In genomic region chr17:41059276-41060051, GRCh38 we compare ENCODE assay signal across 16 cellular contexts. TPM values are rescaled to one million over a fixed set of nuclear protein-coding genes. Genes with fewer than 3 reads are reported as not detected.
DNase-seq lines count a peak whose midpoint lies in the region; ATAC-seq, FAIRE-seq and TF ChIP-seq lines count a peak whose summit lies in the region.
"Not testable (repeated sequence)": the region's sequence is repeated elsewhere in the genome, so short reads cannot be mapped to it uniquely, and the experiment has no call there.
"Had no signal": no experiment of that assay in that cellular context is flagged by ENCODE, and none has a peak within 500 bp of the region (broad histone marks: within the 10 kb centered on the region; RNA-seq: fewer than 3 reads in every experiment).

No MANE protein-coding gene starts in this region.

- peak overlapping the region; percentile 51 for H3K9ac ChIP-seq in HepG2 (ENCODE audit: insufficient read depth, low read depth, low read length)
- not testable (repeated sequence) for H3K9ac ChIP-seq in smooth muscle cell (ENCODE audit: low read depth)

- H3K4me1 ChIP-seq in SJCRH30, result peaks cover 50% of the 10 kb centered on the region
- H3K4me1 ChIP-seq in HepG2 (ENCODE audit: insufficient read depth, low read length), result peaks cover 55% of the 10 kb centered on the region
- not testable (repeated sequence) for H3K4me1 ChIP-seq in smooth muscle cell (ENCODE audit: low read depth)

- not testable (repeated sequence) for FAIRE-seq in HepG2 (lab: Jason Lieb, UNC)

- CTCF ChIA-PET in MCF 10A (lab: Yijun Ruan, JAX), result interaction anchor here (0.6 to 0.8 kb wide), 3 partner anchors 150 to 569 kb away, joined by 3 read pairs; no protein-coding TSS in a partner anchor
- CTCF ChIA-PET in HepG2 (lab: Yijun Ruan, JAX; ENCODE audit: low intra/inter-chr PET ratio, low total read pairs), result not testable (repeated sequence)

- H3K36me3 Mint-ChIP-seq in MCF 10A (ENCODE audit: insufficient read depth, unreplicated experiment), result not testable (repeated sequence)

- not testable (repeated sequence) for H3K36me3 ChIP-seq in SJCRH30; HepG2 (replicated peaks in 1 of 2; ENCODE audit: control insufficient read depth in 1 of 2, insufficient read depth in 2 of 2, low read length in 2 of 2); smooth muscle cell (ENCODE audit: low read depth)

- H3F3A ChIP-seq in smooth muscle cell (ENCODE audit: low read depth), result not testable (repeated sequence)

- not testable (repeated sequence) for TF ChIP-seq POLR2A in HepG2 (IDR thresholded peaks at IDR 0.05; ENCODE audit: insufficient read depth in 1 of 2, low read depth in 2 of 2, low read length in 2 of 2)

- not testable (repeated sequence) for BruUV-seq in MCF 10A (replicated peaks; lab: Mats Ljungman, UMichigan); HepG2 (replicated peaks; lab: Mats Ljungman, UMichigan)

- intact Hi-C loops in MCF 10A (cut with micrococcal nuclease), result loop anchor here (10.0 kb wide), 1 partner anchor 145 kb away; no protein-coding TSS in a partner anchor
- intact Hi-C loops in HepG2 (cut with micrococcal nuclease; ENCODE audit: unreplicated experiment), result loop anchor here (2.0 kb wide), 1 partner anchor 51 kb away; the partner anchor contains the start of gene KRTAP3-1

- ATAC-seq in HepG2, result peak; percentile 91

- in situ Hi-C loops in HepG2 (cut with HindIII; ENCODE audit: extremely low pct_ligation_motif_present, low pct_unique_long_range_greater_than_20kb), result loop anchor here (5.0 to 10.0 kb wide), 2 partner anchors 52 to 105 kb away; partner anchors contain the start of gene KRTAP3-1

- TF ChIP-seq CTCF in MCF 10A (IDR thresholded peaks at IDR 0.05; ENCODE audit: unreplicated experiment); fibroblast of pulmonary artery (IDR thresholded peaks at IDR 0.05; ENCODE audit: low read length, missing control alignments); HepG2 (CRISPR knock-in tag; IDR thresholded peaks at IDR 0.05); smooth muscle cell (IDR thresholded peaks at IDR 0.05; ENCODE audit: borderline replicate concordance, insufficient read depth, poor library complexity, severe bottlenecking): not testable (repeated sequence)

- POLR2A ChIA-PET in MCF 10A (lab: Yijun Ruan, JAX) (interaction anchor here (0.7 to 1.5 kb wide), 3 partner anchors 15 to 484 kb away, joined by 3 to 4 read pairs (median 3); no protein-coding TSS in a partner anchor), HepG2 (lab: Yijun Ruan, JAX) (interaction anchor here (0.7 to 1.6 kb wide), 10 partner anchors 11 to 157 kb away, joined by 3 to 15 read pairs (median 4); partner anchors contain the start of gene KRTAP3-1)

- H4K20me1 ChIP-seq in HepG2 (ENCODE audit: insufficient read depth, low read length); smooth muscle cell (ENCODE audit: low read depth): not testable (repeated sequence)

- H3K4me1 Mint-ChIP-seq in MCF 10A (ENCODE audit: insufficient read depth, unreplicated experiment), result peaks cover 25% of the 10 kb centered on the region

- H2AFZ ChIP-seq in HepG2 (ENCODE audit: low read length); smooth muscle cell (ENCODE audit: low read depth): not testable (repeated sequence)

- H3K27ac Mint-ChIP-seq in MCF 10A (ENCODE audit: low read depth, unreplicated experiment), result peak overlapping the region; percentile 21

- DNase-seq in AG08396 (ENCODE audit: low spot score) (peak; percentile 82), GM04504 (ENCODE audit: low read depth) (peak; percentile 89), SJCRH30 (peak; percentile 9 to 30), MCF 10A (ENCODE audit: unreplicated experiment) (peak; percentile 51), fibroblast of pulmonary artery (ENCODE audit: low read depth) (peak; percentile 49), HepG2 (ENCODE audit: low spot score) (peak; percentile 99)
- not testable (repeated sequence) for DNase-seq in smooth muscle cell (lab: John Stamatoyannopoulos, UW; ENCODE audit: unreplicated experiment)

- not testable (repeated sequence) for H3K27me3 Mint-ChIP-seq in MCF 10A (ENCODE audit: insufficient read depth, unreplicated experiment)

- H3K4me2 ChIP-seq in HepG2 (ENCODE audit: low read depth, low read length), result peak overlapping the region; percentile 51
- peak overlapping the region; percentile 60 for H3K4me2 ChIP-seq in smooth muscle cell

- not testable (repeated sequence) for H3K27me3 ChIP-seq in SJCRH30; HepG2 (ENCODE audit: control insufficient read depth in 1 of 2, insufficient read depth in 2 of 2, low read length in 2 of 2); smooth muscle cell (ENCODE audit: low read depth)

- not testable (repeated sequence) for H3K79me2 ChIP-seq in HepG2 (ENCODE audit: insufficient read depth, low read length); smooth muscle cell (ENCODE audit: low read depth)

- 23% methylated on average over 8 of the region's 31 CpGs for WGBS in HepG2 (ENCODE audit: low lambda C conversion rate)
- WGBS in smooth muscle cell (ENCODE audit: low lambda C conversion rate), result 53% methylated on average over 11 of the region's 31 CpGs

- not testable (repeated sequence) for H3K4me3 ChIP-seq in SJCRH30; fibroblast of pulmonary artery (replicated peaks; ENCODE audit: low read depth, low read length); HepG2 (replicated peaks in 1 of 3; ENCODE audit: insufficient read depth in 1 of 3, low read depth in 2 of 3, low read length in 3 of 3); smooth muscle cell

- H3K9me3 ChIP-seq in SJCRH30 (replicated peaks); HepG2 (ENCODE audit: low read length); smooth muscle cell (replicated peaks; ENCODE audit: low read depth): not testable (repeated sequence)

- not testable (repeated sequence) for TF ChIP-seq EP300 in Ishikawa (IDR thresholded peaks at IDR 0.05; ENCODE audit: borderline replicate concordance)
- TF ChIP-seq EP300 in HepG2 (IDR thresholded peaks at IDR 0.05; ENCODE audit: low read depth in 2 of 2, low read length in 2 of 2), result peak; percentile 78 to 97
- TF ChIP-seq EP300 in HepG2 (CRISPR knock-in tag; IDR thresholded peaks at IDR 0.05; ENCODE audit: borderline replicate concordance), result peak; percentile 86

- TF ChIP-seq RAD21 in Ishikawa (IDR thresholded peaks at IDR 0.05; ENCODE audit: low read depth); HepG2 (CRISPR knock-in tag; IDR thresholded peaks at IDR 0.05): not testable (repeated sequence)

- not testable (repeated sequence) for H3K4me3 Mint-ChIP-seq in MCF 10A (ENCODE audit: unreplicated experiment)

- peak overlapping the region; percentile 48 for H3K27ac ChIP-seq in SJCRH30
- H3K27ac ChIP-seq in HepG2 (ENCODE audit: extremely low read length, insufficient read depth, low read length), result peak overlapping the region; percentile 79
- H3K27ac ChIP-seq in smooth muscle cell (ENCODE audit: low read depth), result peak overlapping the region; percentile 89

- not testable (repeated sequence) for H3K9me3 Mint-ChIP-seq in MCF 10A (ENCODE audit: unreplicated experiment)

RNA-seq across cellular contexts. Expression of gene KRTAP2-3, which starts 0.5 kb away (rescaled TPM):
- total RNA-seq in SJCRH30 (2014; rRNA removed; shearing (Covaris generic)), result not detected in 2 replicates
- not detected in 2 replicates for total RNA-seq in MCF 10A (2022)
- total RNA-seq in HepG2 (2016; rRNA removed; fragmentation: Illumina TruSeq; extraction: Trizol), result not detected in 2 replicates
- total RNA-seq in HepG2 (2016; cell fraction: cytosol; rRNA removed; fragmentation: Illumina TruSeq; extraction: Trizol; ENCODE audit: low read depth), result not detected in 2 replicates
- not detected in 2 replicates for total RNA-seq in HepG2 (2016; cell fraction: insoluble cytoplasmic fraction; rRNA removed; fragmentation: Illumina TruSeq; extraction: Trizol)
- total RNA-seq in HepG2 (2016; cell fraction: membrane; rRNA removed; fragmentation: Illumina TruSeq; extraction: Trizol), result not detected in 2 replicates
- total RNA-seq in HepG2 (2016; cell fraction: nucleus; rRNA removed; fragmentation: Illumina TruSeq; extraction: Trizol), result not detected in 2 replicates
- polyA plus RNA-seq in HepG2 (2011; rRNA removed), result 0.24 and 0.25 TPM in 2 replicates
- 0.23 TPM in 1 of 2 replicates, not detected in the other for polyA plus RNA-seq in HepG2 (2011; cell fraction: cytosol; rRNA removed)
- 0.62 and 0.96 TPM in 2 replicates for polyA plus RNA-seq in HepG2 (2011; cell fraction: nucleus; rRNA removed)
- 0.17 TPM in 1 of 2 replicates, not detected in the other for polyA plus RNA-seq in HepG2 (2012)
- polyA plus RNA-seq in HepG2 (2016; cell fraction: cytosol; fragmentation: Illumina TruSeq; extraction: Trizol; ENCODE audit: low read depth), result 0.12 and 0.32 TPM in 2 replicates
- polyA plus RNA-seq in HepG2 (2016; cell fraction: insoluble cytoplasmic fraction; fragmentation: Illumina TruSeq; extraction: Trizol; ENCODE audit: low read depth), result not detected in 2 replicates
- 0.20 and 0.31 TPM in 2 replicates for polyA plus RNA-seq in HepG2 (2016; cell fraction: membrane; fragmentation: Illumina TruSeq; extraction: Trizol; ENCODE audit: low read depth)
- polyA plus RNA-seq in HepG2 (2016; cell fraction: nucleus; fragmentation: Illumina TruSeq; extraction: Trizol; ENCODE audit: insufficient read depth, low read depth), result not detected in 2 replicates
- not detected in 2 replicates for polyA minus RNA-seq in HepG2 (2011; rRNA and poly(A)+ RNA removed; ENCODE audit: low replicate concordance)
- not detected in 2 replicates for polyA minus RNA-seq in HepG2 (2011; cell fraction: cytosol; rRNA and poly(A)+ RNA removed)
- not detected in 2 replicates for polyA minus RNA-seq in HepG2 (2011; cell fraction: nucleus; rRNA and poly(A)+ RNA removed)
- 3.5 and 17.3 TPM in 2 replicates for total RNA-seq in smooth muscle cell
- polyA plus RNA-seq in smooth muscle cell, result 21.0 and 71.9 TPM in 2 replicates
- total RNA-seq: activated T-cell treated with anti-CD3 and anti-CD28 coated beads, Interleukin-2, amount 50 U/mL, for 72 hours; breast epithelium; dorsolateral prefrontal cortex; esophagus muscularis mucosa; left lobe of liver; mucosa of descending colon; right cardiac atrium; SK-MEL-5 had no signal
- polyA plus RNA-seq: right cardiac atrium had no signal

RNA-seq across cellular contexts. Expression of gene KRTAP2-2, which starts 4.4 kb away (rescaled TPM):
- not detected in 2 replicates for total RNA-seq in SJCRH30 (2014; rRNA removed; shearing (Covaris generic))
- total RNA-seq in MCF 10A (2022) (not detected in 2 replicates), HepG2 (2016; rRNA removed; fragmentation: Illumina TruSeq; extraction: Trizol) (not detected in 2 replicates), smooth muscle cell (not detected in 2 replicates)
- total RNA-seq in HepG2 (2016; cell fraction: cytosol; rRNA removed; fragmentation: Illumina TruSeq; extraction: Trizol; ENCODE audit: low read depth), result not detected in 2 replicates
- not detected in 2 replicates for total RNA-seq in HepG2 (2016; cell fraction: insoluble cytoplasmic fraction; rRNA removed; fragmentation: Illumina TruSeq; extraction: Trizol)
- not detected in 2 replicates for total RNA-seq in HepG2 (2016; cell fraction: membrane; rRNA removed; fragmentation: Illumina TruSeq; extraction: Trizol)
- total RNA-seq in HepG2 (2016; cell fraction: nucleus; rRNA removed; fragmentation: Illumina TruSeq; extraction: Trizol), result not detected in 2 replicates
- polyA plus RNA-seq in HepG2 (2011; rRNA removed) (not detected in 2 replicates), smooth muscle cell (not detected in 2 replicates)
- polyA plus RNA-seq in HepG2 (2011; cell fraction: cytosol; rRNA removed), result not detected in 2 replicates
- polyA plus RNA-seq in HepG2 (2011; cell fraction: nucleus; rRNA removed), result 0.32 TPM in 1 of 2 replicates, not detected in the other
- not detected in 2 replicates for polyA plus RNA-seq in HepG2 (2012)
- polyA plus RNA-seq in HepG2 (2016; cell fraction: cytosol; fragmentation: Illumina TruSeq; extraction: Trizol; ENCODE audit: low read depth), result not detected in 2 replicates
- not detected in 2 replicates for polyA plus RNA-seq in HepG2 (2016; cell fraction: insoluble cytoplasmic fraction; fragmentation: Illumina TruSeq; extraction: Trizol; ENCODE audit: low read depth)
- not detected in 2 replicates for polyA plus RNA-seq in HepG2 (2016; cell fraction: membrane; fragmentation: Illumina TruSeq; extraction: Trizol; ENCODE audit: low read depth)
- not detected in 2 replicates for polyA plus RNA-seq in HepG2 (2016; cell fraction: nucleus; fragmentation: Illumina TruSeq; extraction: Trizol; ENCODE audit: insufficient read depth, low read depth)
- not detected in 2 replicates for polyA minus RNA-seq in HepG2 (2011; rRNA and poly(A)+ RNA removed; ENCODE audit: low replicate concordance)
- not detected in 2 replicates for polyA minus RNA-seq in HepG2 (2011; cell fraction: cytosol; rRNA and poly(A)+ RNA removed)
- polyA minus RNA-seq in HepG2 (2011; cell fraction: nucleus; rRNA and poly(A)+ RNA removed), result not detected in 2 replicates
- total RNA-seq: activated T-cell treated with anti-CD3 and anti-CD28 coated beads, Interleukin-2, amount 50 U/mL, for 72 hours; breast epithelium; dorsolateral prefrontal cortex; esophagus muscularis mucosa; left lobe of liver; mucosa of descending colon; right cardiac atrium; SK-MEL-5 had no signal
- polyA plus RNA-seq: right cardiac atrium had no signal

RNA-seq across cellular contexts. Expression of gene KRTAP2-4, which starts 6.2 kb away (rescaled TPM):
- not detected in 2 replicates for total RNA-seq in SJCRH30 (2014; rRNA removed; shearing (Covaris generic))
- total RNA-seq in MCF 10A (2022) (not detected in 2 replicates), HepG2 (2016; rRNA removed; fragmentation: Illumina TruSeq; extraction: Trizol) (not detected in 2 replicates), smooth muscle cell (not detected in 2 replicates)
- total RNA-seq in HepG2 (2016; cell fraction: cytosol; rRNA removed; fragmentation: Illumina TruSeq; extraction: Trizol; ENCODE audit: low read depth), result not detected in 2 replicates
- not detected in 2 replicates for total RNA-seq in HepG2 (2016; cell fraction: insoluble cytoplasmic fraction; rRNA removed; fragmentation: Illumina TruSeq; extraction: Trizol)
- total RNA-seq in HepG2 (2016; cell fraction: membrane; rRNA removed; fragmentation: Illumina TruSeq; extraction: Trizol), result not detected in 2 replicates
- not detected in 2 replicates for total RNA-seq in HepG2 (2016; cell fraction: nucleus; rRNA removed; fragmentation: Illumina TruSeq; extraction: Trizol)
- polyA plus RNA-seq in HepG2 (2011; rRNA removed) (not detected in 2 replicates), smooth muscle cell (0.38 TPM in 1 of 2 replicates, not detected in the other)
- not detected in 2 replicates for polyA plus RNA-seq in HepG2 (2011; cell fraction: cytosol; rRNA removed)
- not detected in 2 replicates for polyA plus RNA-seq in HepG2 (2011; cell fraction: nucleus; rRNA removed)
- polyA plus RNA-seq in HepG2 (2012), result not detected in 2 replicates
- polyA plus RNA-seq in HepG2 (2016; cell fraction: cytosol; fragmentation: Illumina TruSeq; extraction: Trizol; ENCODE audit: low read depth), result not detected in 2 replicates
- not detected in 2 replicates for polyA plus RNA-seq in HepG2 (2016; cell fraction: insoluble cytoplasmic fraction; fragmentation: Illumina TruSeq; extraction: Trizol; ENCODE audit: low read depth)
- polyA plus RNA-seq in HepG2 (2016; cell fraction: membrane; fragmentation: Illumina TruSeq; extraction: Trizol; ENCODE audit: low read depth), result not detected in 2 replicates
- polyA plus RNA-seq in HepG2 (2016; cell fraction: nucleus; fragmentation: Illumina TruSeq; extraction: Trizol; ENCODE audit: insufficient read depth, low read depth), result not detected in 2 replicates
- polyA minus RNA-seq in HepG2 (2011; rRNA and poly(A)+ RNA removed; ENCODE audit: low replicate concordance), result not detected in 2 replicates
- 0.88 TPM in 1 of 2 replicates, not detected in the other for polyA minus RNA-seq in HepG2 (2011; cell fraction: cytosol; rRNA and poly(A)+ RNA removed)
- polyA minus RNA-seq in HepG2 (2011; cell fraction: nucleus; rRNA and poly(A)+ RNA removed), result not detected in 2 replicates
- total RNA-seq: activated T-cell treated with anti-CD3 and anti-CD28 coated beads, Interleukin-2, amount 50 U/mL, for 72 hours; breast epithelium; dorsolateral prefrontal cortex; esophagus muscularis mucosa; left lobe of liver; mucosa of descending colon; right cardiac atrium; SK-MEL-5 had no signal
- polyA plus RNA-seq: right cardiac atrium had no signal

RNA-seq across cellular contexts. Expression of gene KRTAP2-1, which starts 12.3 kb away (rescaled TPM):
- total RNA-seq in SJCRH30 (2014; rRNA removed; shearing (Covaris generic)), result not detected in 2 replicates
- total RNA-seq in MCF 10A (2022) (not detected in 2 replicates), HepG2 (2016; rRNA removed; fragmentation: Illumina TruSeq; extraction: Trizol) (not detected in 2 replicates), smooth muscle cell (not detected in 2 replicates)
- total RNA-seq in HepG2 (2016; cell fraction: cytosol; rRNA removed; fragmentation: Illumina TruSeq; extraction: Trizol; ENCODE audit: low read depth), result not detected in 2 replicates
- total RNA-seq in HepG2 (2016; cell fraction: insoluble cytoplasmic fraction; rRNA removed; fragmentation: Illumina TruSeq; extraction: Trizol), result not detected in 2 replicates
- total RNA-seq in HepG2 (2016; cell fraction: membrane; rRNA removed; fragmentation: Illumina TruSeq; extraction: Trizol), result not detected in 2 replicates
- total RNA-seq in HepG2 (2016; cell fraction: nucleus; rRNA removed; fragmentation: Illumina TruSeq; extraction: Trizol), result not detected in 2 replicates
- polyA plus RNA-seq in HepG2 (2011; rRNA removed) (not detected in 2 replicates), smooth muscle cell (not detected in 2 replicates)
- 0.10 TPM in 1 of 2 replicates, not detected in the other for polyA plus RNA-seq in HepG2 (2011; cell fraction: cytosol; rRNA removed)
- 0.21 TPM in 1 of 2 replicates, not detected in the other for polyA plus RNA-seq in HepG2 (2011; cell fraction: nucleus; rRNA removed)
- not detected in 2 replicates for polyA plus RNA-seq in HepG2 (2012)
- not detected in 2 replicates for polyA plus RNA-seq in HepG2 (2016; cell fraction: cytosol; fragmentation: Illumina TruSeq; extraction: Trizol; ENCODE audit: low read depth)
- not detected in 2 replicates for polyA plus RNA-seq in HepG2 (2016; cell fraction: insoluble cytoplasmic fraction; fragmentation: Illumina TruSeq; extraction: Trizol; ENCODE audit: low read depth)
- polyA plus RNA-seq in HepG2 (2016; cell fraction: membrane; fragmentation: Illumina TruSeq; extraction: Trizol; ENCODE audit: low read depth), result not detected in 2 replicates
- not detected in 2 replicates for polyA plus RNA-seq in HepG2 (2016; cell fraction: nucleus; fragmentation: Illumina TruSeq; extraction: Trizol; ENCODE audit: insufficient read depth, low read depth)
- polyA minus RNA-seq in HepG2 (2011; rRNA and poly(A)+ RNA removed; ENCODE audit: low replicate concordance), result not detected in 2 replicates
- polyA minus RNA-seq in HepG2 (2011; cell fraction: cytosol; rRNA and poly(A)+ RNA removed), result not detected in 2 replicates
- not detected in 2 replicates for polyA minus RNA-seq in HepG2 (2011; cell fraction: nucleus; rRNA and poly(A)+ RNA removed)
- total RNA-seq: activated T-cell treated with anti-CD3 and anti-CD28 coated beads, Interleukin-2, amount 50 U/mL, for 72 hours; breast epithelium; dorsolateral prefrontal cortex; esophagus muscularis mucosa; left lobe of liver; mucosa of descending colon; right cardiac atrium; SK-MEL-5 had no signal
- polyA plus RNA-seq: right cardiac atrium had no signal

RNA-seq across cellular contexts. Expression of gene KRTAP1-1, which starts 18.2 kb away (rescaled TPM):
- total RNA-seq in SJCRH30 (2014; rRNA removed; shearing (Covaris generic)), result not detected in 2 replicates
- not detected in 2 replicates for total RNA-seq in MCF 10A (2022)
- not detected in 2 replicates for total RNA-seq in HepG2 (2016; rRNA removed; fragmentation: Illumina TruSeq; extraction: Trizol)
- total RNA-seq in HepG2 (2016; cell fraction: cytosol; rRNA removed; fragmentation: Illumina TruSeq; extraction: Trizol; ENCODE audit: low read depth), result not detected in 2 replicates
- not detected in 2 replicates for total RNA-seq in HepG2 (2016; cell fraction: insoluble cytoplasmic fraction; rRNA removed; fragmentation: Illumina TruSeq; extraction: Trizol)
- total RNA-seq in HepG2 (2016; cell fraction: membrane; rRNA removed; fragmentation: Illumina TruSeq; extraction: Trizol), result not detected in 2 replicates
- not detected in 2 replicates for total RNA-seq in HepG2 (2016; cell fraction: nucleus; rRNA removed; fragmentation: Illumina TruSeq; extraction: Trizol)
- not detected in 2 replicates for polyA plus RNA-seq in HepG2 (2011; rRNA removed)
- 0.07 and 0.08 TPM in 2 replicates for polyA plus RNA-seq in HepG2 (2011; cell fraction: cytosol; rRNA removed)
- not detected in 2 replicates for polyA plus RNA-seq in HepG2 (2011; cell fraction: nucleus; rRNA removed)
- polyA plus RNA-seq in HepG2 (2012), result not detected in 2 replicates
- polyA plus RNA-seq in HepG2 (2016; cell fraction: cytosol; fragmentation: Illumina TruSeq; extraction: Trizol; ENCODE audit: low read depth), result not detected in 2 replicates
- not detected in 2 replicates for polyA plus RNA-seq in HepG2 (2016; cell fraction: insoluble cytoplasmic fraction; fragmentation: Illumina TruSeq; extraction: Trizol; ENCODE audit: low read depth)
- not detected in 2 replicates for polyA plus RNA-seq in HepG2 (2016; cell fraction: membrane; fragmentation: Illumina TruSeq; extraction: Trizol; ENCODE audit: low read depth)
- not detected in 2 replicates for polyA plus RNA-seq in HepG2 (2016; cell fraction: nucleus; fragmentation: Illumina TruSeq; extraction: Trizol; ENCODE audit: insufficient read depth, low read depth)
- polyA minus RNA-seq in HepG2 (2011; rRNA and poly(A)+ RNA removed; ENCODE audit: low replicate concordance), result 0.28 TPM in 1 of 2 replicates, not detected in the other
- polyA minus RNA-seq in HepG2 (2011; cell fraction: cytosol; rRNA and poly(A)+ RNA removed), result not detected in 2 replicates
- polyA minus RNA-seq in HepG2 (2011; cell fraction: nucleus; rRNA and poly(A)+ RNA removed), result not detected in 2 replicates
- not detected in 2 replicates for total RNA-seq in smooth muscle cell
- polyA plus RNA-seq in smooth muscle cell, result not detected in 2 replicates
- total RNA-seq: activated T-cell treated with anti-CD3 and anti-CD28 coated beads, Interleukin-2, amount 50 U/mL, for 72 hours; breast epithelium; dorsolateral prefrontal cortex; esophagus muscularis mucosa; left lobe of liver; mucosa of descending colon; right cardiac atrium; SK-MEL-5 had no signal
- polyA plus RNA-seq: right cardiac atrium had no signal
